Comparison of ENCODE assay signal across 11 cellular contexts in the genomic region with DNA sequence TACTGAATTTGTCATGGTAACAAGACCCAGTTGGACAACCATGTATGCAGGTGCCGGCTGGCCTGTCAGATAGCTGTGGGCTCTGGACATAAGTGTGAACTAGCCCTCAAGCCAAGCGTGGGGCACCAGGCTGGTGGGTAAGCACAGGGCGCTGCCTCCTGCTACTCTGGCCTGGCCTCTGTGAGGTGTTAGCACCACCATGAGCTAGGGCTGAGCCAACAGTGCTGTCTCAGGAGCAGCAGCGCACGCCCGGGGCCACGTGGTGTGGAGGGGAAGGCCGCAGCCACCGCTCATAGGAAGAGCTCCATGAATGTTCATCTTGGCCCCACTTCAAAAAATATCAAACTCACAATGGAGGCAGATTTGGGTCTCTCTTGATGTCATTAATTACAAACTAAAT. TPM values are rescaled to one million over a fixed set of nuclear protein-coding genes. Genes with fewer than 3 reads are reported as not detected.
DNase-seq lines count a peak whose midpoint lies in the region; ATAC-seq and TF ChIP-seq lines count a peak whose summit lies in the region.
"Had no signal": no experiment of that assay in that cellular context is flagged by ENCODE, and none has a peak within 500 bp of the region (broad histone marks: within the 10 kb centered on the region; RNA-seq: fewer than 3 reads in every experiment).

No MANE protein-coding gene starts in this region.

- POLR2A ChIA-PET in A673 (lab: Charles Lee; ENCODE audit: low non-redundant PET) = no interaction called here
- POLR2A ChIA-PET in SK-N-SH (lab: Yijun Ruan, JAX) = interaction anchor here (1.4 kb wide), 1 partner anchor 10 kb away, joined by 5 read pairs; no protein-coding TSS in a partner anchor

- no peak overlapping the region for H3K9ac ChIP-seq in KMS-11
- H3K9ac ChIP-seq in SK-N-SH = no peak overlapping the region

- WGBS in SK-N-SH (ENCODE audit: low lambda C conversion rate) = 99% methylated on average over 6 of the region's 9 CpGs

- TF ChIP-seq RAD21 in SK-N-SH (IDR thresholded peaks at IDR 0.05; ENCODE audit: low read length) = no peak

- CTCF ChIA-PET in A673 (lab: Charles Lee) = no interaction called here
- CTCF ChIA-PET in SK-N-SH (lab: Yijun Ruan, JAX) = interaction anchor here (0.6 to 4.5 kb wide), 7 partner anchors 8 to 160 kb away, joined by 3 to 43 read pairs (median 5); no protein-coding TSS in a partner anchor

- ATAC-seq in GM21526 (IDR thresholded peaks at IDR 0.05; ENCODE audit: low FRiP score, unreplicated experiment) (no peak), HG02938 (IDR thresholded peaks at IDR 0.05; ENCODE audit: unreplicated experiment) (no peak), GM18502 (IDR thresholded peaks at IDR 0.05; ENCODE audit: poor library complexity, unreplicated experiment) (no peak)
- ATAC-seq: stimulated activated memory B cell treated with anti-CD40 and anti-IgM and Interleukin-4, amounts not matched to agents 10 μg/mL and 1 μg/mL and 100 μg/mL, for 72 hours had no signal

- H3K4me1 ChIP-seq in A673 (ENCODE audit: insufficient read depth, low read length, poor library complexity, severe bottlenecking) (peaks cover 65% of the 10 kb centered on the region), KMS-11 (ENCODE audit: low read depth, poor library complexity, severe bottlenecking) (peaks cover 43% of the 10 kb centered on the region), SK-N-SH (ENCODE audit: control insufficient read depth in 1 of 2, insufficient read depth in 2 of 2, low read depth in 1 of 2, low read length in 1 of 2) (peaks cover 39 to 45% of the 10 kb centered on the region in 2 experiments)

- no peak for TF ChIP-seq CTCF in A673 (conservative IDR thresholded peaks at IDR 0.05; ENCODE audit: low read depth, low read length)
- TF ChIP-seq CTCF in KMS-11 (conservative IDR thresholded peaks at IDR 0.05; ENCODE audit: low read depth, low read length) = no peak
- TF ChIP-seq CTCF in SK-N-SH (IDR thresholded peaks at IDR 0.05) = no peak

- H2AFZ ChIP-seq in KMS-11 (ENCODE audit: low read depth) (no peak overlapping the region), SK-N-SH (ENCODE audit: low read depth) (no peak overlapping the region)

- H3K79me2 ChIP-seq in KMS-11 (ENCODE audit: insufficient read depth, low read depth) = no peaks in the 10 kb centered on the region
- no peaks in the 10 kb centered on the region for H3K79me2 ChIP-seq in SK-N-SH (ENCODE audit: insufficient read depth)

- H3K4me2 ChIP-seq in KMS-11 (no peak overlapping the region), SK-N-SH (no peak overlapping the region)

- peak overlapping the region; percentile 82 for H3K27ac ChIP-seq in A673 (ENCODE audit: low read depth, low read length, poor library complexity, severe bottlenecking)
- H3K27ac ChIP-seq in KMS-11 = 0 out of 2 replicates have a peak overlapping the region, but pooled peaks have one; percentile 97
- H3K27ac ChIP-seq in SK-N-SH (ENCODE audit: low read depth in 2 of 2, low read length in 1 of 2) = peak overlapping the region in 1 of 2 experiments; percentile 98; a peak in 2 of 4 replicates

- no peak for TF ChIP-seq EP300 in SK-N-SH (IDR thresholded peaks at IDR 0.05; ENCODE audit: borderline replicate concordance in 1 of 2, low read depth in 1 of 2, low read length in 1 of 2)

- H4K20me1 ChIP-seq in KMS-11 (ENCODE audit: insufficient read depth) (no peaks in the 10 kb centered on the region), SK-N-SH (ENCODE audit: insufficient read depth) (no peaks in the 10 kb centered on the region)

- H3K36me3 ChIP-seq in A673 (ENCODE audit: insufficient read depth, low read length, poor library complexity, severe bottlenecking) (no peaks in the 10 kb centered on the region), KMS-11 (ENCODE audit: insufficient read depth) (no peaks in the 10 kb centered on the region), SK-N-SH (replicated peaks in 1 of 2; ENCODE audit: control insufficient read depth in 1 of 2, insufficient read depth in 2 of 2, low read length in 1 of 2) (peaks cover 0 to 2% of the 10 kb centered on the region in 2 experiments)

- no peak overlapping the region for H3K4me3 ChIP-seq in A673 (ENCODE audit: low read depth, low read length, poor library complexity, severe bottlenecking)
- H3K4me3 ChIP-seq in KMS-11 (IDR thresholded peaks at IDR 0.05; ENCODE audit: insufficient read depth, low read depth, low read length) = no peak overlapping the region
- no peak overlapping the region for H3K4me3 ChIP-seq in SK-N-SH (ENCODE audit: low read depth in 2 of 2, low read length in 1 of 2)

- H3F3A ChIP-seq in SK-N-SH (replicated peaks; ENCODE audit: insufficient read depth) = peaks cover 8% of the 10 kb centered on the region

- H3K9me3 ChIP-seq in A673 (ENCODE audit: low read depth, low read length, poor library complexity, severe bottlenecking) = no peaks in the 10 kb centered on the region
- no peaks in the 10 kb centered on the region for H3K9me3 ChIP-seq in SK-N-SH

- H3K9me2 ChIP-seq in SK-N-SH = no peaks in the 10 kb centered on the region

- no peak for DNase-seq in A673 (ENCODE audit: low spot score)
- peak; percentile 56 for DNase-seq in activated T-cell treated with anti-CD3 and anti-CD28 coated beads, Interleukin-2, amount 50 U/mL, for 1 hour
- DNase-seq in lung microvascular endothelial cell (ENCODE audit: low read depth in 2 of 2) = peak; percentile 30 to 81
- no peak for DNase-seq in SK-N-SH
- DNase-seq: AML-193, NCI-H1436 had no signal

- H3K27me3 ChIP-seq in A673 (replicated peaks; ENCODE audit: insufficient read depth, low read depth, low read length, poor library complexity) (no peaks in the 10 kb centered on the region), KMS-11 (ENCODE audit: insufficient read depth, low read depth) (no peaks in the 10 kb centered on the region), SK-N-SH (ENCODE audit: insufficient read depth) (no peaks in the 10 kb centered on the region)

- no TSS peak for BruUV-seq in A673 (replicated peaks; lab: Mats Ljungman, UMichigan)

- intact Hi-C loops in A673 (cut with micrococcal nuclease; ENCODE audit: unreplicated experiment) = no loop called here

TF ChIP-seq in SK-N-SH, 30 proteins besides CTCF, POLR2A, EP300 and RAD21 (continues in another document):
- TF ChIP-seq POLR2AphosphoS5 (IDR thresholded peaks at IDR 0.05; ENCODE audit: low read depth, low read length) = no peak
- TF ChIP-seq ELF1 (IDR thresholded peaks at IDR 0.05) = no peak
- TF ChIP-seq, protein P1, sequence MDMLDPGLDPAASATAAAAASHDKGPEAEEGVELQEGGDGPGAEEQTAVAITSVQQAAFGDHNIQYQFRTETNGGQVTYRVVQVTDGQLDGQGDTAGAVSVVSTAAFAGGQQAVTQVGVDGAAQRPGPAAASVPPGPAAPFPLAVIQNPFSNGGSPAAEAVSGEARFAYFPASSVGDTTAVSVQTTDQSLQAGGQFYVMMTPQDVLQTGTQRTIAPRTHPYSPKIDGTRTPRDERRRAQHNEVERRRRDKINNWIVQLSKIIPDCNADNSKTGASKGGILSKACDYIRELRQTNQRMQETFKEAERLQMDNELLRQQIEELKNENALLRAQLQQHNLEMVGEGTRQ (IDR thresholded peaks at IDR 0.05; ENCODE audit: borderline replicate concordance, low read depth, low read length) = no peak
- TF ChIP-seq, protein P2, sequence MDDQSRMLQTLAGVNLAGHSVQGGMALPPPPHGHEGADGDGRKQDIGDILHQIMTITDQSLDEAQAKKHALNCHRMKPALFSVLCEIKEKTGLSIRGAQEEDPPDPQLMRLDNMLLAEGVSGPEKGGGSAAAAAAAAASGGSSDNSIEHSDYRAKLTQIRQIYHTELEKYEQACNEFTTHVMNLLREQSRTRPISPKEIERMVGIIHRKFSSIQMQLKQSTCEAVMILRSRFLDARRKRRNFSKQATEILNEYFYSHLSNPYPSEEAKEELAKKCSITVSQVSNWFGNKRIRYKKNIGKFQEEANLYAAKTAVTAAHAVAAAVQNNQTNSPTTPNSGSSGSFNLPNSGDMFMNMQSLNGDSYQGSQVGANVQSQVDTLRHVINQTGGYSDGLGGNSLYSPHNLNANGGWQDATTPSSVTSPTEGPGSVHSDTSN (IDR thresholded peaks at IDR 0.05) = no peak
- no peak for TF ChIP-seq FOXJ3 (CRISPR knock-in tag; IDR thresholded peaks at IDR 0.05)
- TF ChIP-seq, protein P3, sequence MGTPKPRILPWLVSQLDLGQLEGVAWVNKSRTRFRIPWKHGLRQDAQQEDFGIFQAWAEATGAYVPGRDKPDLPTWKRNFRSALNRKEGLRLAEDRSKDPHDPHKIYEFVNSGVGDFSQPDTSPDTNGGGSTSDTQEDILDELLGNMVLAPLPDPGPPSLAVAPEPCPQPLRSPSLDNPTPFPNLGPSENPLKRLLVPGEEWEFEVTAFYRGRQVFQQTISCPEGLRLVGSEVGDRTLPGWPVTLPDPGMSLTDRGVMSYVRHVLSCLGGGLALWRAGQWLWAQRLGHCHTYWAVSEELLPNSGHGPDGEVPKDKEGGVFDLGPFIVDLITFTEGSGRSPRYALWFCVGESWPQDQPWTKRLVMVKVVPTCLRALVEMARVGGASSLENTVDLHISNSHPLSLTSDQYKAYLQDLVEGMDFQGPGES (IDR thresholded peaks at IDR 0.05; ENCODE audit: low read depth, low read length) = no peak
- no peak for TF ChIP-seq RXRA (IDR thresholded peaks at IDR 0.05; ENCODE audit: borderline replicate concordance, low read depth)
- no peak for TF ChIP-seq GATA2 (CRISPR knock-in tag; IDR thresholded peaks at IDR 0.05)

RNA-seq across cellular contexts. Expression of a gene that starts 35.3 kb away (rescaled TPM):
- 17.8 and 17.9 TPM in 2 replicates for total RNA-seq in A673 (2021)
- total RNA-seq in lung microvascular endothelial cell = 3.5 and 4.4 TPM in 2 replicates
- 3.2 and 5.9 TPM in 2 replicates for polyA plus RNA-seq in SK-N-SH (2012; rRNA removed)
- 2.0 and 4.8 TPM in 2 replicates for polyA plus RNA-seq in SK-N-SH (2012; cell fraction: cytosol; rRNA removed)
- 7.7 and 10.0 TPM in 2 replicates for polyA plus RNA-seq in SK-N-SH (2012; cell fraction: nucleus; rRNA removed)

RNA-seq across cellular contexts. Expression of a gene that starts 35.3 kb away (rescaled TPM):
- total RNA-seq in A673 (2021) = 22.7 and 25.6 TPM in 2 replicates
- total RNA-seq in lung microvascular endothelial cell = 17.7 and 25.8 TPM in 2 replicates
- 7.8 and 8.0 TPM in 2 replicates for polyA plus RNA-seq in SK-N-SH (2012; rRNA removed)
- 3.0 and 4.0 TPM in 2 replicates for polyA plus RNA-seq in SK-N-SH (2012; cell fraction: cytosol; rRNA removed)
- polyA plus RNA-seq in SK-N-SH (2012; cell fraction: nucleus; rRNA removed) = 23.0 and 24.3 TPM in 2 replicates

RNA-seq across cellular contexts. Expression of a gene that starts 51.6 kb away (rescaled TPM):
- total RNA-seq in A673 (2021) (87.8 and 98.6 TPM in 2 replicates), lung microvascular endothelial cell (222 and 628 TPM in 2 replicates)
- 205 and 343 TPM in 2 replicates for polyA plus RNA-seq in SK-N-SH (2012; rRNA removed)
- 170 and 298 TPM in 2 replicates for polyA plus RNA-seq in SK-N-SH (2012; cell fraction: cytosol; rRNA removed)
- 209 and 222 TPM in 2 replicates for polyA plus RNA-seq in SK-N-SH (2012; cell fraction: nucleus; rRNA removed)

RNA-seq across cellular contexts. Expression of a gene that starts 51.7 kb away (rescaled TPM):
- total RNA-seq in A673 (2021) (25.2 and 32.6 TPM in 2 replicates), lung microvascular endothelial cell (55.6 and 63.5 TPM in 2 replicates)
- 33.5 and 34.7 TPM in 2 replicates for polyA plus RNA-seq in SK-N-SH (2012; rRNA removed)
- polyA plus RNA-seq in SK-N-SH (2012; cell fraction: cytosol; rRNA removed) = 16.1 and 21.5 TPM in 2 replicates
- 59.6 and 61.9 TPM in 2 replicates for polyA plus RNA-seq in SK-N-SH (2012; cell fraction: nucleus; rRNA removed)

Comparison
In these comparisons a context has a peak if more than half of its experiments do, and no peak if none do; other contexts are left out.
1. DNase-seq: peak in activated T-cell treated with anti-CD3 and anti-CD28 coated beads, Interleukin-2, amount 50 U/mL, for 1 hour (single experiment) and lung microvascular endothelial cell (2 of 2); none in A673 (single experiment) and SK-N-SH (single experiment).